In the genomic region with DNA sequence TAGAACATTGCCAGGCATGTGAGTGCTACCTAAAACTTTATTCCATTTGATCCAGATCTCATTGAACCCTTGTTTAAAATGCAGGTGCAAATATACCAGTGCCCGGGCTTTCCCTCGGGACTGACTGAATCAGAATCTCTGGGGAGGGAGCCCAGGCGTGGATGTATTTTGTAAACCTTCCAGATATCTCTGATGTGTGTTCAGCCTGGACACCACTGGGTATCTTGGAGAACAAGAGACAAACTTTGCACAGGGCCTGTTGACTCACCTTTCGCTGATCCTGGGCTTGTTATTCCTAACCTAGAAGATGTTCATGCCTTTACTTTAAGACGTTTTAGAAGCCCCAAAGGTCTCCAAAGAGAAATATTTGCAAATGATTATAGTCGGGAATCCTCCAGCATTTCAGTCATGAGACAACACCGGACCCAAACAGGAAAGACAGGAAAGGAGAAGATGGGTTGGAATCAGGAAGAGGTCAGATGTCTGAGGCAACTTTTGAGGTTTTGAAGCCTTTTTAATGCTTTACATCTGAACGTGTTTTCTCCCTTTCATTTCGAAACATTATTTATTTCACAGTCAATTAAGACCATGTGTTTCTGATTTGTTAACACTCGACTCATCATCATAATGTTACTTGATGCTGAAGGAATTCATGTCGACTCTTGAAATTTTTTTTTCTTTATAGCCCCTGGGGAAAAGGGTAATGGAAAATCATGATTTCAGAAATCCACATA, we compare ENCODE assay signal across 9 cellular contexts.
DNase-seq lines count a peak whose midpoint lies in the region; TF ChIP-seq lines count a peak whose summit lies in the region.
"Had no signal": no experiment of that assay in that cellular context is flagged by ENCODE, and none has a peak within 500 bp of the region (broad histone marks: within the 10 kb centered on the region; RNA-seq: fewer than 3 reads in every experiment).

No MANE protein-coding gene starts in this region.

- no peak overlapping the region for H2BK120ac ChIP-seq in neuronal stem cell (ENCODE audit: low read depth, low read length)

- H3K79me1 ChIP-seq in neuronal stem cell (ENCODE audit: low read depth, low read length): no peaks in the 10 kb centered on the region

- no peak overlapping the region for H4K8ac ChIP-seq in neuronal stem cell (ENCODE audit: low read depth, low read length)

- H4K91ac ChIP-seq in neuronal stem cell (ENCODE audit: low read depth, low read length, poor library complexity): no peak overlapping the region

- H3K27ac ChIP-seq in spleen (peak overlapping the region in 7 of 8 donors; percentile 27 to 65 (median 61)), neuronal stem cell (replicated peaks; ENCODE audit: low read length) (no peak overlapping the region), Karpas-422 (ENCODE audit: low read length) (no peak overlapping the region)

- WGBS in spleen, 5 donors: 44 to 57% (median 51%) methylated on average over 11 of the region's 11 CpGs
- no CpG with 5 or more reads among the region's 11 CpGs for WGBS in neuronal stem cell (ENCODE audit: extremely low coverage in 2 of 2, insufficient read length in 2 of 2, insufficient replicate concordance in 1 of 2), 2 donors

- H3K27me3 ChIP-seq in spleen (replicated peaks in 1 of 7) (no peaks in the 10 kb centered on the region), neuronal stem cell (ENCODE audit: control insufficient read depth in 3 of 3, insufficient read depth in 3 of 3, low read depth in 1 of 3, low read length in 3 of 3) (no peaks in the 10 kb centered on the region), Karpas-422 (ENCODE audit: low read length) (no peaks in the 10 kb centered on the region)

- H2BK15ac ChIP-seq in neuronal stem cell (ENCODE audit: low read length): no peak overlapping the region

- no peak overlapping the region for H3K23ac ChIP-seq in neuronal stem cell (ENCODE audit: low read depth, low read length, poor library complexity)

- no peak overlapping the region for H3K4me2 ChIP-seq in neuronal stem cell (ENCODE audit: insufficient read depth, low read length, poor library complexity, severe bottlenecking)
- no peak overlapping the region for H3K4me2 ChIP-seq in Karpas-422 (ENCODE audit: low read depth, low read length, poor library complexity, severe bottlenecking)

- peaks cover 0 to 71% (median 7%) of the 10 kb centered on the region in 6 donors for H3K36me3 ChIP-seq in spleen
- peaks cover 0 to 3% of the 10 kb centered on the region in 2 donors for H3K36me3 ChIP-seq in neuronal stem cell (replicated peaks in 1 of 2; ENCODE audit: control insufficient read depth in 2 of 2, insufficient read depth in 2 of 2, low read length in 2 of 2)
- H3K36me3 ChIP-seq in Karpas-422 (ENCODE audit: insufficient read depth, low read length): no peaks in the 10 kb centered on the region

- H3K4me3 ChIP-seq in spleen (no peak overlapping the region), neuronal stem cell (ENCODE audit: low read length in 2 of 2) (no peak overlapping the region), Karpas-422 (ENCODE audit: low read length) (no peak overlapping the region)

- no peak for TF ChIP-seq CTCF in spleen (IDR thresholded peaks at IDR 0.05 in 8 of 11, conservative IDR thresholded peaks at IDR 0.05 in 3 of 11)

- H3K9me3 ChIP-seq in spleen (no peaks in the 10 kb centered on the region), neuronal stem cell (replicated peaks in 1 of 2; ENCODE audit: control insufficient read depth in 2 of 2, insufficient read depth in 1 of 2, low read depth in 1 of 2, low read length in 2 of 2) (no peaks in the 10 kb centered on the region), Karpas-422 (ENCODE audit: low read length) (no peaks in the 10 kb centered on the region)

- H2BK5ac ChIP-seq in neuronal stem cell (ENCODE audit: low read length): no peak overlapping the region

- H3K9ac ChIP-seq in neuronal stem cell (ENCODE audit: low read depth, low read length, poor library complexity) (no peak overlapping the region), Karpas-422 (ENCODE audit: low read length) (no peak overlapping the region)

- H4K20me1 ChIP-seq in Karpas-422 (ENCODE audit: insufficient read depth, low read depth, low read length): 0 out of 2 replicates have a peak, but pooled peaks cover 3% of the 10 kb centered on the region

- H3K79me2 ChIP-seq in Karpas-422 (ENCODE audit: low read length): no peaks in the 10 kb centered on the region

- H3K18ac ChIP-seq in neuronal stem cell (ENCODE audit: low read length): no peak overlapping the region

- intact Hi-C loops in spleen (cut with DNase I; ENCODE audit: low total_unique reads): no loop called here

- no peak overlapping the region for H3K4ac ChIP-seq in neuronal stem cell (ENCODE audit: low read length)

- H2BK12ac ChIP-seq in neuronal stem cell (ENCODE audit: low read length): no peak overlapping the region

- no peaks in the 10 kb centered on the region for H3K9me2 ChIP-seq in Karpas-422 (replicated peaks; ENCODE audit: insufficient read depth, low read length)

- TF ChIP-seq POLR2A in spleen (IDR thresholded peaks at IDR 0.05): no peak

- no peak overlapping the region for H3K14ac ChIP-seq in neuronal stem cell (ENCODE audit: low read length)

- no peak overlapping the region for H2AFZ ChIP-seq in neuronal stem cell (ENCODE audit: low read length)
- H2AFZ ChIP-seq in Karpas-422 (ENCODE audit: low read length): no peak overlapping the region

- H2AK5ac ChIP-seq in neuronal stem cell (ENCODE audit: low read depth, low read length): no peak overlapping the region

- H3K4me1 ChIP-seq in spleen (peaks cover 13 to 95% (median 65%) of the 10 kb centered on the region in 6 donors), neuronal stem cell (ENCODE audit: control insufficient read depth in 2 of 2, insufficient read depth in 1 of 2, low read depth in 1 of 2, low read length in 2 of 2) (peaks cover 5 to 19% of the 10 kb centered on the region in 2 donors), Karpas-422 (ENCODE audit: low read length) (peaks cover 30% of the 10 kb centered on the region)

- DNase-seq in EL (peak; percentile 75), NOMO-1 treated with DMSO at 0.1 percent for 48 hours (lab: John Stamatoyannopoulos, UW; ENCODE audit: unreplicated experiment) (peak; percentile 73), fibroblast of peridontal ligament (ENCODE audit: extremely low read depth) (peak; percentile 98), spleen (no peak), SW480 (ENCODE audit: low spot score) (no peak), neuronal stem cell (ENCODE audit: low spot score) (no peak), cerebellar nuclear complex (lab: John Stamatoyannopoulos, UW) (no peak), Karpas-422 (no peak)
- DNase-seq: head of caudate nucleus had no signal

Comparison
In these comparisons a context has a peak if more than half of its experiments do, and no peak if none do; other contexts are left out.
1. DNase-seq: peak in EL (single experiment), NOMO-1 treated with DMSO at 0.1 percent for 48 hours (single experiment) and fibroblast of peridontal ligament (single experiment); none in spleen (single experiment), SW480 (single experiment), neuronal stem cell (single experiment), cerebellar nuclear complex (0 of 2) and Karpas-422 (single experiment).
2. H3K27ac ChIP-seq: peak in spleen (7 of 8); none in neuronal stem cell (single experiment) and Karpas-422 (single experiment).